ENCODE assay signal across 26 cellular contexts in the genomic region with DNA sequence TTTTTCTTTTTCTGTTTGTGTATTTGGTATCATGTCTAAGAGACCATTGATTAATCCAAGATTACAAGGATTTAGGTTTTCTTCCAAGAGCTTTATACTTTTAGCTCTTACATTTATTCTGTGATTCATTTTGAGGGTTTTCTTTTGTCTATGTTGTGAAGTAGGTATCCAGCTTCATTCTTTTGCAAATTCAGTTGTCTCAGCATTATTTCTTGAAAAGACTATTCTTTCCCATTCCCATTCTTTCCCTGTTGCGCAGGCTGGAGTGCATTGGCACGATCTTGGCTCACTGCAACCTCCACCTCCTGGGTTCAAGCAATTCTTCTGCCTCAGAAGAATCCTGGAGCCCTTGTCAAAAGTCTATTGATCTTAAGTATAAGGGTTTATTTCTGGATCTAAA.
"Had no signal": no experiment of that assay in that cellular context is flagged by ENCODE, and none has a peak within 500 bp of the region (broad histone marks: within the 10 kb centered on the region; RNA-seq: fewer than 3 reads in every experiment).

No MANE protein-coding gene starts in this region.

- H3K4me3 ChIP-seq: stomach, suprapubic skin, testis, thoracic aorta, thyroid gland, tibial artery, tibial nerve, transverse colon, upper lobe of left lung, upper lobe of right lung, uterus had no signal

- DNase-seq: stimulated activated CD4-positive, alpha-beta T cell treated with anti-CD3 and anti-CD28 coated beads, Interleukin-2, amount 100 ng/mL, for 48 hours; stimulated activated CD4-positive, alpha-beta T cell treated with anti-CD3 and anti-CD28 coated beads, Interleukin-4, amount 100 ng/mL, for 1 hour; stimulated activated CD4-positive, alpha-beta T cell treated with anti-CD3 and anti-CD28 coated beads, Interleukin-4, amount 100 ng/mL, for 24 hours; stimulated activated CD4-positive, alpha-beta T cell treated with anti-CD3 and anti-CD28 coated beads, Interleukin-4, amount 100 ng/mL, for 4 hours; stimulated activated CD8-positive, alpha-beta memory T cell treated with anti-CD3 and anti-CD28 coated beads, Interleukin-4, amount 100 ng/mL, for 48 hours; stimulated activated naive B cell treated with anti-CD40 and anti-IgM and Interleukin-4, amounts not matched to agents 10 μg/mL and 1 μg/mL and 100 μg/mL, for 72 hours; stimulated activated naive CD4-positive, alpha-beta T cell; stimulated activated naive CD4-positive, alpha-beta T cell treated with Interleukin-2 at 50 U/mL for 16 hours; stimulated activated naive CD8-positive, alpha-beta T cell treated with anti-CD3 and anti-CD28 coated beads, Interleukin-15, amount 100 ng/mL, for 72 hours; stimulated activated naive CD8-positive, alpha-beta T cell treated with anti-CD3 and anti-CD28 coated beads, Interleukin-15, Interleukin-2, amounts not matched to agents 100 U/mL and 50 U/mL, for 24 hours; stomach; substantia nigra; testis; thyroid gland; tibial artery; transverse colon; trophoblast cell; upper lobe of left lung; upper lobe of right lung; uterus had no signal

- H3K27me3 ChIP-seq: stomach, suprapubic skin, testis, thyroid gland, tibial artery, tibial nerve, transverse colon, upper lobe of left lung, upper lobe of right lung, uterus had no signal

- ATAC-seq: stimulated activated effector memory CD8-positive, alpha-beta T cell treated with anti-CD3 and anti-CD28 coated beads, Interleukin-12 subunit alpha, Interleukin-12 subunit beta, amount 100 ng/mL, for 72 hours; stimulated activated memory B cell treated with anti-CD40 and anti-IgM and Interleukin-4, amounts not matched to agents 10 μg/mL and 1 μg/mL and 100 μg/mL, for 72 hours; stimulated activated naive B cell treated with anti-CD40 and anti-IgM and Interleukin-4, amounts not matched to agents 10 μg/mL and 1 μg/mL and 100 μg/mL, for 72 hours; stimulated activated naive CD8-positive, alpha-beta T cell treated with anti-CD3 and anti-CD28 coated beads, Interleukin-15, amount 100 ng/mL, for 72 hours; stimulated activated naive CD8-positive, alpha-beta T cell treated with anti-CD3 and anti-CD28 coated beads, Interleukin-15, Interleukin-2, amounts not matched to agents 100 U/mL and 50 U/mL, for 24 hours; upper lobe of right lung had no signal

- H3K4me1 ChIP-seq: stomach, suprapubic skin, testis, thyroid gland, tibial artery, tibial nerve, transverse colon, upper lobe of left lung, upper lobe of right lung, uterus had no signal

- H3K27ac ChIP-seq: stomach, suprapubic skin, testis, thoracic aorta, thyroid gland, tibial artery, tibial nerve, transverse colon, upper lobe of left lung, upper lobe of right lung, uterus had no signal

- FAIRE-seq: urothelium cell line had no signal

- H3K9me3 ChIP-seq: stomach, suprapubic skin, testis, thoracic aorta, thyroid gland, transverse colon, upper lobe of left lung, upper lobe of right lung, uterus had no signal

- H3K36me3 ChIP-seq: stomach, suprapubic skin, thoracic aorta, thyroid gland, tibial artery, tibial nerve, transverse colon, upper lobe of left lung, upper lobe of right lung, uterus had no signal
